20 cellular contexts compared by ENCODE assay signal in the genomic region with DNA sequence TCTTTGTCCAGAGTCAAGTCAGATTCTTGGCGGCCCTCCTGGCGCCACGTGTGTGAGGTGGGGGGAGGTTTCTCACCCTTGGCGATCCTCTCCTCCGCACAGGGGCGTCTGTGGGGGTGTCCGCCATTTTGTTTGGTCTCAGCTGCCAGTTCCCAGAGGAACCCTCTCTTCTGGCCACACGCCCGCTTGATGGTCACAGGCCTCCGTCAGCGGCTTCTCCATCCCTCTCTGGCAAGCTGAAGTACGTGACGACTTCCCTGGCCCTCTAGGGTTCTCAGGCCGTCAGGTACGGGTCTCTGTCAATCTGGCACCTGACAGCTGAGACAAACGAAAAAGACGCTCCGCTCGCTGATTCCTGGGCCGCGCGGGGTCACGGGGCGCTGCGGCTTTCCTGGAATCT.
"Had no signal": no experiment of that assay in that cellular context is flagged by ENCODE, and none has a peak within 500 bp of the region (broad histone marks: within the 10 kb centered on the region; RNA-seq: fewer than 3 reads in every experiment).

No MANE protein-coding gene starts in this region.

- H3K4me3 ChIP-seq: gastroesophageal sphincter, left ventricle myocardium inferior, lower lobe of right lung, neural progenitor cell, prostate gland, right lobe of liver, stomach had no signal

- H3K4me3 Mint-ChIP-seq: memory B cell; natural killer cell treated with Interleukin-12 subunit alpha and Interleukin-12 subunit beta and Interleukin-15 and Interleukin-18, amount 100 ng/mL, for 72 hours; neural progenitor cell had no signal

- ATAC-seq: gastroesophageal sphincter; left cardiac atrium; lower lobe of right lung; natural killer cell treated with Interleukin-12 subunit alpha and Interleukin-12 subunit beta and Interleukin-15 and Interleukin-18, amount 100 ng/mL, for 72 hours; right lobe of liver had no signal

- H3K9ac ChIP-seq: neural progenitor cell, parathyroid adenoma had no signal

- H3K4me1 Mint-ChIP-seq: memory B cell, neural progenitor cell had no signal

- H3K27me3 Mint-ChIP-seq: memory B cell; natural killer cell treated with Interleukin-12 subunit alpha and Interleukin-12 subunit beta and Interleukin-15 and Interleukin-18, amount 100 ng/mL, for 72 hours had no signal

- H3K27me3 ChIP-seq: gastroesophageal sphincter, neural progenitor cell, right lobe of liver, stomach had no signal

- H3K79me2 ChIP-seq: parathyroid adenoma had no signal

- H3K27ac Mint-ChIP-seq: memory B cell; natural killer cell treated with Interleukin-12 subunit alpha and Interleukin-12 subunit beta and Interleukin-15 and Interleukin-18, amount 100 ng/mL, for 72 hours; neural progenitor cell had no signal

- H3K36me3 ChIP-seq: gastroesophageal sphincter, left ventricle myocardium inferior, lower lobe of right lung, neural progenitor cell, prostate gland, right lobe of liver, stomach had no signal

- H3K27ac ChIP-seq: dorsolateral prefrontal cortex, gastroesophageal sphincter, left ventricle myocardium inferior, lower lobe of right lung, neural progenitor cell, parathyroid adenoma, prostate gland, right lobe of liver, stomach had no signal

- H3K9me3 Mint-ChIP-seq: neural progenitor cell had no signal

- H2AFZ ChIP-seq: neural progenitor cell, parathyroid adenoma had no signal

- H3K4me2 ChIP-seq: neural progenitor cell had no signal

- H3K4me1 ChIP-seq: gastroesophageal sphincter, left ventricle myocardium inferior, lower lobe of right lung, neural progenitor cell, parathyroid adenoma, prostate gland, right lobe of liver, stomach had no signal

- H3K36me3 Mint-ChIP-seq: memory B cell, neural progenitor cell had no signal

- DNase-seq: cortex of kidney; dorsolateral prefrontal cortex; effector CD8-positive, alpha-beta T cell; foreskin fibroblast; kidney; left cardiac atrium; left ventricle myocardium inferior; lower lobe of right lung; midbrain; occipital lobe; right lobe of liver; stimulated activated naive CD4-positive, alpha-beta T cell; stomach; trophoblast cell had no signal
